Comparison of ENCODE assay signal across 8 cellular contexts in genomic region chr4:1869530-1870327, GRCh38. TPM values are rescaled to one million over a fixed set of nuclear protein-coding genes. Genes with fewer than 3 reads are reported as not detected.
A peak's percentile ranks its signal among the peaks of the same experiment; 100 is the strongest.
DNase-seq lines count a peak whose midpoint lies in the region; ATAC-seq and TF ChIP-seq lines count a peak whose summit lies in the region.

No MANE protein-coding gene starts in this region.

- H3K4me3 ChIP-seq in BJ (ENCODE audit: low read depth, low read length) (peak overlapping the region; percentile 72), MM.1S (ENCODE audit: low read length) (peak overlapping the region; percentile 83), endocrine pancreas (ENCODE audit: control insufficient read depth, insufficient read depth, low read length) (no peak overlapping the region), osteoblast (ENCODE audit: insufficient read depth, low read length) (peak overlapping the region; percentile 84)

- peaks cover 2% of the 10 kb centered on the region; the same call in 1 of the 2 replicates for H3K27me3 ChIP-seq in BJ (ENCODE audit: control insufficient read depth, insufficient read depth, low read length)
- H3K27me3 ChIP-seq in MM.1S (replicated peaks; ENCODE audit: insufficient read depth, low read length), result no peaks in the 10 kb centered on the region
- H3K27me3 ChIP-seq in endocrine pancreas (ENCODE audit: control insufficient read depth, insufficient read depth, low read length), result no peaks in the 10 kb centered on the region
- H3K27me3 ChIP-seq in osteoblast (ENCODE audit: insufficient read depth, low read length), result peaks cover 9% of the 10 kb centered on the region

- H3K79me2 ChIP-seq in MM.1S (ENCODE audit: low read length) (peaks cover 32% of the 10 kb centered on the region), osteoblast (ENCODE audit: insufficient read depth, low read length) (peaks cover 27% of the 10 kb centered on the region)

- no peak for TF ChIP-seq CTCF in BJ (IDR thresholded peaks at IDR 0.05; ENCODE audit: insufficient read depth, low read depth, low read length)
- TF ChIP-seq CTCF in MM.1S (IDR thresholded peaks at IDR 0.05; ENCODE audit: low read length), result no peak
- no peak for TF ChIP-seq CTCF in osteoblast (IDR thresholded peaks at IDR 0.05; ENCODE audit: extremely low read depth, low read depth, low read length)

- H3K4me1 ChIP-seq in MM.1S (ENCODE audit: low read length) (peaks cover 13% of the 10 kb centered on the region), endocrine pancreas (ENCODE audit: control insufficient read depth, insufficient read depth, low read length) (peaks cover 11% of the 10 kb centered on the region), osteoblast (ENCODE audit: insufficient read depth, low read length) (peaks cover 27% of the 10 kb centered on the region)

- H4K20me1 ChIP-seq in MM.1S (ENCODE audit: insufficient read depth, low read length) (peaks cover 15% of the 10 kb centered on the region), osteoblast (ENCODE audit: insufficient read depth, low read length) (no peaks in the 10 kb centered on the region)

- H3K9me3 ChIP-seq in MM.1S (replicated peaks; ENCODE audit: insufficient read depth, low read length) (no peaks in the 10 kb centered on the region), endocrine pancreas (ENCODE audit: control insufficient read depth, low read length) (no peaks in the 10 kb centered on the region), osteoblast (ENCODE audit: low read depth, low read length) (no peaks in the 10 kb centered on the region)

- H3F3A ChIP-seq in MM.1S (ENCODE audit: insufficient read depth, low read length), result peaks cover 22% of the 10 kb centered on the region

- H2AFZ ChIP-seq in MM.1S (ENCODE audit: low read length) (peak overlapping the region; percentile 81), osteoblast (ENCODE audit: low read length) (peak overlapping the region; percentile 87)

- CTCF ChIA-PET in BJ (lab: Yijun Ruan, JAX), result interaction anchor here (1.1 to 2.7 kb wide), 2 partner anchors 13 to 30 kb away, joined by 3 to 9 read pairs; no protein-coding TSS in a partner anchor

- H3K27ac ChIP-seq in MM.1S (ENCODE audit: low read length) (peak overlapping the region; percentile 99), osteoblast (ENCODE audit: low read depth, low read length) (peak overlapping the region; percentile 82)

- H3K36me3 ChIP-seq in BJ (ENCODE audit: control insufficient read depth, insufficient read depth, low read length) (no peaks in the 10 kb centered on the region), MM.1S (replicated peaks; ENCODE audit: insufficient read depth, low read length) (no peaks in the 10 kb centered on the region), endocrine pancreas (ENCODE audit: control insufficient read depth, insufficient read depth, low read length) (no peaks in the 10 kb centered on the region), osteoblast (ENCODE audit: insufficient read depth, low read length) (no peaks in the 10 kb centered on the region)

- H3K9ac ChIP-seq in MM.1S (ENCODE audit: low read length) (peak overlapping the region; percentile 99), endocrine pancreas (ENCODE audit: control insufficient read depth, insufficient read depth, low read length) (peak overlapping the region; percentile 52)

- no peak for DNase-seq in BJ (ENCODE audit: low read depth)
- DNase-seq in MM.1S, result peak; percentile 73
- DNase-seq in osteoblast (ENCODE audit: insufficient read length, low spot score, missing footprints), result no peak
- DNase-seq in superior temporal gyrus (ENCODE audit: extremely low spot score), result no peak
- no peak for DNase-seq in NCI-H2171 treated with DMSO at 0.1 percent for 48 hours (lab: John Stamatoyannopoulos, UW)

- POLR2A ChIA-PET in BJ (lab: Charles Lee), result no interaction called here

- ATAC-seq in GM21367 (IDR thresholded peaks at IDR 0.05; ENCODE audit: unreplicated experiment), result peak; percentile 13
- ATAC-seq in HG03039 (IDR thresholded peaks at IDR 0.05; ENCODE audit: unreplicated experiment), result no peak

- H3K4me2 ChIP-seq in MM.1S (ENCODE audit: low read depth, low read length), result peak overlapping the region; percentile 90
- peak overlapping the region; percentile 82 for H3K4me2 ChIP-seq in osteoblast (ENCODE audit: insufficient read depth, low read length)

- H3K9me2 ChIP-seq in MM.1S (replicated peaks; ENCODE audit: insufficient read depth, low read length), result no peaks in the 10 kb centered on the region

RNA-seq across cellular contexts. Expression of gene NSD2, which starts 1.5 kb away (rescaled TPM):
- 21.1 and 22.3 TPM in 2 replicates for polyA plus RNA-seq in BJ (2011; rRNA removed)
- polyA minus RNA-seq in BJ (2011; rRNA and poly(A)+ RNA removed), result 45.3 and 54.7 TPM in 2 replicates
- total RNA-seq in osteoblast, result 53.0 and 58.6 TPM in 2 replicates

RNA-seq across cellular contexts. Expression of gene LETM1, which starts 13.8 kb away (rescaled TPM):
- 13.6 and 17.1 TPM in 2 replicates for polyA plus RNA-seq in BJ (2011; rRNA removed)
- 35.0 and 35.1 TPM in 2 replicates for polyA minus RNA-seq in BJ (2011; rRNA and poly(A)+ RNA removed)
- 68.4 and 75.3 TPM in 2 replicates for total RNA-seq in osteoblast
